In genomic region chr6:87155920-87156600, GRCh38 we compare ENCODE assay signal across 8 cellular contexts. TPM values are rescaled to one million over a fixed set of nuclear protein-coding genes. Genes with fewer than 3 reads are reported as not detected.
A peak's percentile ranks its signal among the peaks of the same experiment; 100 is the strongest.
DNase-seq lines count a peak whose midpoint lies in the region; ATAC-seq and TF ChIP-seq lines count a peak whose summit lies in the region.

No MANE protein-coding gene starts in this region.

- no peaks in the 10 kb centered on the region for H3K27me3 Mint-ChIP-seq in Caco-2 (ENCODE audit: insufficient read depth, unreplicated experiment)

- H3K36me3 Mint-ChIP-seq in Caco-2 (ENCODE audit: insufficient read depth, unreplicated experiment), result peaks cover 18% of the 10 kb centered on the region

- no peaks in the 10 kb centered on the region for H3K9me3 Mint-ChIP-seq in Caco-2 (ENCODE audit: unreplicated experiment)

- no peaks in the 10 kb centered on the region for H3K36me3 ChIP-seq in Caco-2 (ENCODE audit: control insufficient read depth, insufficient read depth, low read length)

- intact Hi-C loops in Caco-2 (cut with micrococcal nuclease; ENCODE audit: unreplicated experiment), result loop anchor here (1.0 to 10.0 kb wide), 6 partner anchors 57 to 546 kb away; partner anchors contain the start of genes AKIRIN2, ORC3 and SLC35A1

- H3K27me3 ChIP-seq in Caco-2 (replicated peaks; ENCODE audit: control insufficient read depth, insufficient read depth, low read length), result no peaks in the 10 kb centered on the region

- TF ChIP-seq CTCF in Caco-2 (IDR thresholded peaks at IDR 0.05; ENCODE audit: insufficient read depth in 1 of 2, low read depth in 1 of 2, low read length in 1 of 2, severe bottlenecking in 1 of 2, unreplicated experiment in 1 of 2), result no peak

- H3K9me3 ChIP-seq in Caco-2, result no peaks in the 10 kb centered on the region

- peak overlapping the region; percentile 92 for H3K4me3 ChIP-seq in Caco-2 (ENCODE audit: low read depth, low read length)

- 0 out of 2 replicates have a peak, but pooled peaks cover 18% of the 10 kb centered on the region for H3K4me1 ChIP-seq in Caco-2

- POLR2A ChIA-PET in Caco-2 (lab: Charles Lee), result interaction anchor here (0.6 kb wide), 1 partner anchor 431 kb away, joined by 3 read pairs; no protein-coding TSS in a partner anchor

- peak; percentile 2 for ATAC-seq in GM21576 (IDR thresholded peaks at IDR 0.05; ENCODE audit: unreplicated experiment)

- peak overlapping the region; percentile 98 for H3K4me3 Mint-ChIP-seq in Caco-2 (ENCODE audit: unreplicated experiment)

- no TSS peak for BruUV-seq in Caco-2 (replicated peaks; lab: Mats Ljungman, UMichigan)

- peak overlapping the region; percentile 95 for H3K27ac Mint-ChIP-seq in Caco-2 (ENCODE audit: unreplicated experiment)

- peak; percentile 55 to 61 for DNase-seq in Caco-2
- peak; percentile 55 for DNase-seq in NAMALWA (ENCODE audit: low spot score)
- DNase-seq in activated CD4-positive, alpha-beta T cell treated with anti-CD3 and anti-CD28 coated beads, Interleukin-2, amount 50 U/mL, for 24 hours (ENCODE audit: low read depth in 1 of 2, low spot score in 1 of 2), result peak; percentile 17 to 24
- DNase-seq in effector CD8-positive, alpha-beta T cell (lab: John Stamatoyannopoulos, UW), result peak; percentile 65
- DNase-seq in medulla oblongata (ENCODE audit: extremely low spot score), result peak; percentile 52
- peak; percentile 26 for DNase-seq in stimulated activated CD8-positive, alpha-beta memory T cell treated with anti-CD3 and anti-CD28 coated beads, Interleukin-12 subunit alpha, Interleukin-12 subunit beta, amount 100 ng/mL, for 24 hours (ENCODE audit: extremely low read depth)
- no peak for DNase-seq in NCI-H1930 (lab: John Stamatoyannopoulos, UW)

- CTCF ChIA-PET in Caco-2 (lab: Charles Lee), result interaction anchor here (1.5 kb wide), 1 partner anchor 77 kb away, joined by 3 read pairs; no protein-coding TSS in a partner anchor

- H3K4me1 Mint-ChIP-seq in Caco-2 (ENCODE audit: low read depth, unreplicated experiment), result peaks cover 6% of the 10 kb centered on the region

RNA-seq across cellular contexts. Expression of gene ZNF292, which starts 0.7 kb away (rescaled TPM):
- total RNA-seq in Caco-2 (2022), result 32.2 and 35.8 TPM in 2 replicates

Comparison
In these comparisons a context has a peak if more than half of its experiments do, and no peak if none do; other contexts are left out.
1. DNase-seq: peak in Caco-2 (2 of 2), NAMALWA (single experiment), activated CD4-positive, alpha-beta T cell treated with anti-CD3 and anti-CD28 coated beads, Interleukin-2, amount 50 U/mL, for 24 hours (2 of 2), effector CD8-positive, alpha-beta T cell (single experiment), medulla oblongata (single experiment) and stimulated activated CD8-positive, alpha-beta memory T cell treated with anti-CD3 and anti-CD28 coated beads, Interleukin-12 subunit alpha, Interleukin-12 subunit beta, amount 100 ng/mL, for 24 hours (single experiment); none in NCI-H1930 (0 of 2).